Comparison of ENCODE assay signal across 13 cellular contexts in genomic region chr4:186942745-186943606, GRCh38.
DNase-seq lines count a peak whose midpoint lies in the region; ATAC-seq, FAIRE-seq and TF ChIP-seq lines count a peak whose summit lies in the region.
"Had no signal": no experiment of that assay in that cellular context is flagged by ENCODE, and none has a peak within 500 bp of the region (broad histone marks: within the 10 kb centered on the region; RNA-seq: fewer than 3 reads in every experiment).

No MANE protein-coding gene starts in this region.

- POLR2A ChIA-PET in AG04450 (lab: Yijun Ruan, JAX): no interaction called here

- H3K27ac Mint-ChIP-seq in activated naive CD4-positive, alpha-beta T cell treated with anti-CD3 and anti-CD28 coated beads, Interleukin-2, amount 50 U/mL, for 72 hours: no peak overlapping the region
- H3K27ac Mint-ChIP-seq: CD4-positive, alpha-beta T cell had no signal

- ATAC-seq in HG03280 (IDR thresholded peaks at IDR 0.05; ENCODE audit: unreplicated experiment): no peak
- ATAC-seq in activated naive CD4-positive, alpha-beta T cell treated with anti-CD3 and anti-CD28 coated beads, Interleukin-2, amount 50 U/mL, for 72 hours: no peak

- TF ChIP-seq CTCF in AG04450 (IDR thresholded peaks at IDR 0.05; ENCODE audit: low read depth, low read length): peak; percentile 36
- peak; percentile 13 for TF ChIP-seq CTCF in astrocyte of the cerebellum (IDR thresholded peaks at IDR 0.05; ENCODE audit: low read depth, low read length, missing control alignments)

- H3K27ac ChIP-seq in AG04450 (ENCODE audit: low read depth, low read length): no peak overlapping the region
- H3K27ac ChIP-seq: spleen had no signal

- no peaks in the 10 kb centered on the region for H3K9me3 ChIP-seq in AG04450 (ENCODE audit: control insufficient read depth, insufficient read depth, low read length)
- H3K9me3 ChIP-seq: spleen had no signal

- CTCF ChIA-PET in AG04450 (lab: Charles Lee): interaction anchor here (1.0 to 1.6 kb wide), 3 partner anchors 16 to 270 kb away, joined by 3 to 5 read pairs (median 3); no protein-coding TSS in a partner anchor

- no peak for DNase-seq in AG04450 (ENCODE audit: low read depth, low spot score)
- DNase-seq in LHCN-M2 (ENCODE audit: low read depth): peak; percentile 77
- DNase-seq in astrocyte of the cerebellum (ENCODE audit: low read depth): no peak
- peak; percentile 87 for DNase-seq in left kidney (ENCODE audit: low read depth, low spot score)
- DNase-seq in activated naive CD4-positive, alpha-beta T cell treated with anti-CD3 and anti-CD28 coated beads, Interleukin-2, amount 50 U/mL, for 72 hours (ENCODE audit: low spot score in 2 of 2): no peak
- no peak for DNase-seq in urothelium cell line (ENCODE audit: low spot score)
- no peak for DNase-seq in NCI-H2227 treated with DMSO at 0.1 percent for 48 hours (lab: John Stamatoyannopoulos, UW)
- DNase-seq: CD4-positive, alpha-beta T cell; H7; mammary epithelial cell; spleen; T1000 had no signal

- no peak overlapping the region for H3K4me3 ChIP-seq in AG04450 (ENCODE audit: low read depth, low read length)
- H3K4me3 ChIP-seq in astrocyte of the cerebellum (ENCODE audit: low read depth, low read length): no peak overlapping the region
- H3K4me3 ChIP-seq: spleen had no signal

- in situ Hi-C loops in astrocyte of the cerebellum (cut with HindIII; ENCODE audit: low sequenced_read_pairs): no loop called here

- no peak for FAIRE-seq in urothelium cell line (lab: Jason Lieb, UNC)

- no peaks in the 10 kb centered on the region for H3K27me3 ChIP-seq in AG04450 (ENCODE audit: control insufficient read depth, insufficient read depth, low read length)
- H3K27me3 ChIP-seq: spleen had no signal

- H3K9me3 Mint-ChIP-seq in activated naive CD4-positive, alpha-beta T cell treated with anti-CD3 and anti-CD28 coated beads, Interleukin-2, amount 50 U/mL, for 72 hours: peaks cover 16 to 18% of the 10 kb centered on the region in 2 donors

- no peaks in the 10 kb centered on the region for H3K36me3 Mint-ChIP-seq in activated naive CD4-positive, alpha-beta T cell treated with anti-CD3 and anti-CD28 coated beads, Interleukin-2, amount 50 U/mL, for 72 hours

Comparison
In these comparisons a context has a peak if more than half of its experiments do, and no peak if none do; other contexts are left out.
1. DNase-seq: peak in LHCN-M2 (single experiment) and left kidney (single experiment); none in AG04450 (single experiment), astrocyte of the cerebellum (single experiment), activated naive CD4-positive, alpha-beta T cell treated with anti-CD3 and anti-CD28 coated beads, Interleukin-2, amount 50 U/mL, for 72 hours (0 of 2), urothelium cell line (single experiment) and NCI-H2227 treated with DMSO at 0.1 percent for 48 hours (single experiment).